ENCODE assay signal across 27 cellular contexts in the genomic region with DNA sequence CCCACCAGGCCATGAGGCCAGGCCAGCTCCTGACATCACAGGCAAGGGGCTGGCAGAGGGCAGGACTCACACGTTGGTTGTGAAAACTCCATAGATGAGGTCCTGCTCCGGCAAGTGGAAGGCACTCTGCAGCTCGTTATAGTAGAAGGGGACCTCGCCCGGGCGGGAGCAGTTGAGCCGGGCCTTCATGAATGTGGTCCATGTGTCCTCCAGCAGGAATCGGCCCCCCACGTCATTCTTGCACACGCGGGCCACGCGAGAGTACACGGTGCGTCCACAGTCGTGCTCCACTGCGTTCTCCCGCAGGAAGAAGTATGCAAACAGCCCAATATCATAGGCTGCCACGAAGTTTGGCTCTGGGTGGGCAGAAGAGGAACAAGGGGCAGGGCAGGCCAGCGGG.
"Had no signal": no experiment of that assay in that cellular context is flagged by ENCODE, and none has a peak within 500 bp of the region (broad histone marks: within the 10 kb centered on the region; RNA-seq: fewer than 3 reads in every experiment).

No MANE protein-coding gene starts in this region.

- H3K4me3 ChIP-seq: dorsolateral prefrontal cortex, gastrocnemius medialis, hepatocyte, left lung, mucosa of descending colon, prostate gland, right atrium auricular region, thoracic aorta, tibial nerve, upper lobe of right lung, vagina had no signal

- H3K4me1 ChIP-seq: prostate gland, right atrium auricular region, upper lobe of right lung had no signal

- H3K27ac Mint-ChIP-seq: mesothelial cell of epicardium; naive B cell; natural killer cell treated with Interleukin-12 subunit alpha and Interleukin-12 subunit beta and Interleukin-15 and Interleukin-18, amount 100 ng/mL, for 72 hours; stimulated activated memory B cell treated with anti-CD40 and anti-IgM and Interleukin-4, amounts not matched to agents 10 μg/mL and 1 μg/mL and 100 μg/mL, for 72 hours had no signal

- H3K79me2 ChIP-seq: hepatocyte had no signal

- H3K4me1 Mint-ChIP-seq: mesothelial cell of epicardium; stimulated activated memory B cell treated with anti-CD40 and anti-IgM and Interleukin-4, amounts not matched to agents 10 μg/mL and 1 μg/mL and 100 μg/mL, for 72 hours had no signal

- H3K36me3 Mint-ChIP-seq: mesothelial cell of epicardium; naive B cell; natural killer cell treated with Interleukin-12 subunit alpha and Interleukin-12 subunit beta and Interleukin-15 and Interleukin-18, amount 100 ng/mL, for 72 hours; stimulated activated memory B cell treated with anti-CD40 and anti-IgM and Interleukin-4, amounts not matched to agents 10 μg/mL and 1 μg/mL and 100 μg/mL, for 72 hours had no signal

- H2AFZ ChIP-seq: hepatocyte had no signal

- ATAC-seq: esophagus mucosa; gastrocnemius medialis; left lung; mucosa of descending colon; natural killer cell treated with Interleukin-12 subunit alpha and Interleukin-12 subunit beta and Interleukin-15 and Interleukin-18, amount 100 ng/mL, for 72 hours; sciatic nerve; stimulated activated memory B cell treated with anti-CD40 and anti-IgM and Interleukin-4, amounts not matched to agents 10 μg/mL and 1 μg/mL and 100 μg/mL, for 72 hours; stimulated activated naive CD8-positive, alpha-beta T cell treated with anti-CD3 and anti-CD28 coated beads, Interleukin-15, Interleukin-2, amounts not matched to agents 100 U/mL and 50 U/mL, for 24 hours; upper lobe of right lung had no signal

- DNase-seq: dorsolateral prefrontal cortex; effector CD4-positive, alpha-beta T cell; foreskin fibroblast; gastrocnemius medialis; head of caudate nucleus; kidney; left lung; mesenchymal stem cell; mucosa of descending colon; naive B cell; nucleus accumbens; stimulated activated CD4-positive, alpha-beta T cell treated with anti-CD3 and anti-CD28 coated beads, Interleukin-4, amount 100 ng/mL, for 4 hours; stimulated activated naive CD8-positive, alpha-beta T cell treated with anti-CD3 and anti-CD28 coated beads, Interleukin-15, Interleukin-2, amounts not matched to agents 100 U/mL and 50 U/mL, for 24 hours; upper lobe of right lung had no signal

- H3K4me3 Mint-ChIP-seq: mesothelial cell of epicardium; natural killer cell treated with Interleukin-12 subunit alpha and Interleukin-12 subunit beta and Interleukin-15 and Interleukin-18, amount 100 ng/mL, for 72 hours; neural crest cell; stimulated activated memory B cell treated with anti-CD40 and anti-IgM and Interleukin-4, amounts not matched to agents 10 μg/mL and 1 μg/mL and 100 μg/mL, for 72 hours had no signal

- H3K9me3 ChIP-seq: gastrocnemius medialis, left lung, mucosa of descending colon, prostate gland, right atrium auricular region, thoracic aorta, tibial nerve, upper lobe of right lung, vagina had no signal

- H3K27me3 ChIP-seq: right atrium auricular region had no signal

- H3K9me3 Mint-ChIP-seq: mesothelial cell of epicardium; naive B cell; natural killer cell treated with Interleukin-12 subunit alpha and Interleukin-12 subunit beta and Interleukin-15 and Interleukin-18, amount 100 ng/mL, for 72 hours; neural crest cell; stimulated activated memory B cell treated with anti-CD40 and anti-IgM and Interleukin-4, amounts not matched to agents 10 μg/mL and 1 μg/mL and 100 μg/mL, for 72 hours had no signal

- H3K4me2 ChIP-seq: hepatocyte had no signal

- H3K27ac ChIP-seq: dorsolateral prefrontal cortex, epithelial cell of prostate, gastrocnemius medialis, hepatocyte, left lung, prostate gland, right atrium auricular region, thoracic aorta, tibial nerve, upper lobe of right lung, vagina had no signal

- H3K36me3 ChIP-seq: gastrocnemius medialis, left lung, prostate gland, right atrium auricular region, thoracic aorta, tibial nerve, upper lobe of right lung, vagina had no signal
